Comparison of ENCODE assay signal across 8 cellular contexts in the genomic region with DNA sequence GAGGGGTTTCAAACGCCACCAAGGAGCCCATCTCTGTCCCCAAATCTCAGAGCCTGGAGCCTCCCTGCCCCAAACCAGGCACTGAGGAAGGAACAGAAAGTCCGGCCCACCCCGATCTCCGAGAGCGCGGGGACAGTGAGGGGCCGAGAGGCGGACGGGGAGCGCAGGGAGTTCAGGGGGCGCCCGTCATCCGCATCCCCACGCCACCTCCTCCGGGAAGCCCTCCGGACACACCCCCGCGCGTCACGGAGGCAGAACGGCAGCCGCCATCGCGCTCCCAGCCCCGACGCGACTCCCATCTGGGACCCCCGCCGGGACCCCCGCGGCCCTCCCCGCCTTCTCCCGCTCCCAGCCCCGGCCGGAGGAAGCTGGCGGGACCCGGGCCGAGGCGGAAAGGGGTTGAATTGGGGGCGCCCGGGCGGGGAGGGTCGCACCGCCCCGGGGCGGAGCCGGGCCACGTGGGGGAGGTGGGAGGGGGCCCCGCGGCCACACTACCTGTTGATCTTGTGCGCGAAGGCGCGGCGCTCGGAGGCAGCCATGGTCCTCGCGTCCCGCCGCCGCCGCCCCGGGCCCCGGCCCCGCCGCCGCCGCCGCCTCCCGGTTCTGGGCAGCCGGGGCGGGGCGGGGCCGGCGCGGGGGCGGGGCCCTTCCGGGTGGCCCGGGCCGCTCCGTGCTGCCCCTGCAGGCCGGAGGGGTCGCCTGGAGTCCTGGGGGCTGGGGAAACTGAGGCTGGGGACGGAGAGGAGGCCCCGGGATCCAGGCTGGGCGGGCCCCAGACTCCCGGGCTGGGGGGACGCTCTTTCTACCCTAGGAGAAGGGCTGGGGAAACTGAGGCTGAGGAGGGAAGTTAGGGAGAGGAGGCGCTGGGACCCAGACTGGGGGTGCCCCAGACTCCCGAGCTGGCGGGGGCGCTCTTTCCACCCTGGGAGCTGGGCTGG.
DNase-seq lines count a peak whose midpoint lies in the region; ATAC-seq and TF ChIP-seq lines count a peak whose summit lies in the region.

A gene with protein sequence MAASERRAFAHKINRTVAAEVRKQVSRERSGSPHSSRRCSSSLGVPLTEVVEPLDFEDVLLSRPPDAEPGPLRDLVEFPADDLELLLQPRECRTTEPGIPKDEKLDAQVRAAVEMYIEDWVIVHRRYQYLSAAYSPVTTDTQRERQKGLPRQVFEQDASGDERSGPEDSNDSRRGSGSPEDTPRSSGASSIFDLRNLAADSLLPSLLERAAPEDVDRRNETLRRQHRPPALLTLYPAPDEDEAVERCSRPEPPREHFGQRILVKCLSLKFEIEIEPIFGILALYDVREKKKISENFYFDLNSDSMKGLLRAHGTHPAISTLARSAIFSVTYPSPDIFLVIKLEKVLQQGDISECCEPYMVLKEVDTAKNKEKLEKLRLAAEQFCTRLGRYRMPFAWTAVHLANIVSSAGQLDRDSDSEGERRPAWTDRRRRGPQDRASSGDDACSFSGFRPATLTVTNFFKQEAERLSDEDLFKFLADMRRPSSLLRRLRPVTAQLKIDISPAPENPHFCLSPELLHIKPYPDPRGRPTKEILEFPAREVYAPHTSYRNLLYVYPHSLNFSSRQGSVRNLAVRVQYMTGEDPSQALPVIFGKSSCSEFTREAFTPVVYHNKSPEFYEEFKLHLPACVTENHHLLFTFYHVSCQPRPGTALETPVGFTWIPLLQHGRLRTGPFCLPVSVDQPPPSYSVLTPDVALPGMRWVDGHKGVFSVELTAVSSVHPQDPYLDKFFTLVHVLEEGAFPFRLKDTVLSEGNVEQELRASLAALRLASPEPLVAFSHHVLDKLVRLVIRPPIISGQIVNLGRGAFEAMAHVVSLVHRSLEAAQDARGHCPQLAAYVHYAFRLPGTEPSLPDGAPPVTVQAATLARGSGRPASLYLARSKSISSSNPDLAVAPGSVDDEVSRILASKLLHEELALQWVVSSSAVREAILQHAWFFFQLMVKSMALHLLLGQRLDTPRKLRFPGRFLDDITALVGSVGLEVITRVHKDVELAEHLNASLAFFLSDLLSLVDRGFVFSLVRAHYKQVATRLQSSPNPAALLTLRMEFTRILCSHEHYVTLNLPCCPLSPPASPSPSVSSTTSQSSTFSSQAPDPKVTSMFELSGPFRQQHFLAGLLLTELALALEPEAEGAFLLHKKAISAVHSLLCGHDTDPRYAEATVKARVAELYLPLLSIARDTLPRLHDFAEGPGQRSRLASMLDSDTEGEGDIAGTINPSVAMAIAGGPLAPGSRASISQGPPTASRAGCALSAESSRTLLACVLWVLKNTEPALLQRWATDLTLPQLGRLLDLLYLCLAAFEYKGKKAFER (N-terminal part only) (minus strand): TSS at position 623 of the 938 bp plus-strand sequence. CDS start 84 bp downstream, at position 539.

- peak; percentile 59 for TF ChIP-seq CTCF in GM12875 (IDR thresholded peaks at IDR 0.05; ENCODE audit: borderline replicate concordance, insufficient read depth, low read depth, low read length)

- ATAC-seq in GM18870 (IDR thresholded peaks at IDR 0.05; ENCODE audit: unreplicated experiment) (no peak), GM18909 (IDR thresholded peaks at IDR 0.05; ENCODE audit: poor library complexity, unreplicated experiment) (no peak)

- H3K4me3 ChIP-seq in GM12875 (ENCODE audit: low read depth, low read length): peak within 1 kb of the TSS; percentile 59

- peak; percentile 75 for DNase-seq in OCI-M1 (lab: John Stamatoyannopoulos, UW)
- DNase-seq in caudate nucleus (lab: John Stamatoyannopoulos, UW): peak in 1 of 61 donors; percentile 26
- peak; percentile 84 for DNase-seq in left kidney (ENCODE audit: low read depth, low spot score)
- DNase-seq in stimulated activated CD8-positive, alpha-beta memory T cell treated with anti-CD3 and anti-CD28 coated beads, Interleukin-4, amount 100 ng/mL, for 48 hours: peak; percentile 50
- no peak for DNase-seq in COR-L47 (lab: John Stamatoyannopoulos, UW)

- peak within 1 kb of the TSS; percentile 67 for H3K27ac ChIP-seq in caudate nucleus (ENCODE audit: low read depth, low read length)
